Comparison of ENCODE assay signal across 4 cellular contexts in genomic region chr9:94564279-94564678, GRCh38. TPM values are rescaled to one million over a fixed set of nuclear protein-coding genes. Genes with fewer than 3 reads are reported as not detected.
"Had no signal": no experiment of that assay in that cellular context is flagged by ENCODE, and none has a peak within 500 bp of the region (broad histone marks: within the 10 kb centered on the region; RNA-seq: fewer than 3 reads in every experiment).

No MANE protein-coding gene starts in this region.

RNA-seq across cellular contexts. Expression of gene PCAT7, which starts 9.4 kb away (rescaled TPM):
- total RNA-seq: LHCN-M2, MCF 10A had no signal

RNA-seq across cellular contexts. Expression of gene FBP2, which starts 29.3 kb away (rescaled TPM):
- total RNA-seq: LHCN-M2, M059J, MCF 10A, NCI-H460 had no signal
